17 cellular contexts compared by ENCODE assay signal in genomic region chr5:119078071-119078846, GRCh38. TPM values are rescaled to one million over a fixed set of nuclear protein-coding genes. Genes with fewer than 3 reads are reported as not detected.
DNase-seq lines count a peak whose midpoint lies in the region; ATAC-seq and TF ChIP-seq lines count a peak whose summit lies in the region.
"Had no signal": no experiment of that assay in that cellular context is flagged by ENCODE, and none has a peak within 500 bp of the region (broad histone marks: within the 10 kb centered on the region; RNA-seq: fewer than 3 reads in every experiment).

No MANE protein-coding gene starts in this region.

- no peaks in the 10 kb centered on the region for H3K4me1 ChIP-seq in trophoblast cell (ENCODE audit: control insufficient read depth in 1 of 2, insufficient read depth in 2 of 2, low read length in 2 of 2)

- no peak overlapping the region for H4K91ac ChIP-seq in trophoblast cell (ENCODE audit: low read depth, low read length)

- H3K27ac ChIP-seq in trophoblast cell (ENCODE audit: low read depth, low read length): no peak overlapping the region
- H3K27ac ChIP-seq: coronary artery, gastrocnemius medialis, pancreas had no signal

- H3K36me3 Mint-ChIP-seq in activated naive CD4-positive, alpha-beta T cell treated with anti-CD3 and anti-CD28 coated beads, Interleukin-2, amount 50 U/mL, for 24 hours: peaks cover 21% of the 10 kb centered on the region
- H3K36me3 Mint-ChIP-seq in activated naive CD8-positive, alpha-beta T cell treated with anti-CD3 and anti-CD28 coated beads, Interleukin-2, amount 50 U/mL, for 24 hours (ENCODE audit: low read depth): peaks cover 6% of the 10 kb centered on the region
- H3K36me3 Mint-ChIP-seq in type B pancreatic cell: peaks cover 4% of the 10 kb centered on the region

- peak overlapping the region; percentile 41 for H3K27ac Mint-ChIP-seq in activated naive CD4-positive, alpha-beta T cell treated with anti-CD3 and anti-CD28 coated beads, Interleukin-2, amount 50 U/mL, for 24 hours
- peak overlapping the region; percentile 75 for H3K27ac Mint-ChIP-seq in activated naive CD8-positive, alpha-beta T cell treated with anti-CD3 and anti-CD28 coated beads, Interleukin-2, amount 50 U/mL, for 24 hours
- no peak overlapping the region for H3K27ac Mint-ChIP-seq in stimulated activated naive CD8-positive, alpha-beta T cell treated with anti-CD3 and anti-CD28 coated beads, Interleukin-15, amount 100 ng/mL, for 72 hours
- no peak overlapping the region for H3K27ac Mint-ChIP-seq in type B pancreatic cell

- peak; percentile 23 for ATAC-seq in HG03432 (IDR thresholded peaks at IDR 0.05; ENCODE audit: unreplicated experiment)
- ATAC-seq in activated naive CD8-positive, alpha-beta T cell treated with anti-CD3 and anti-CD28 coated beads, Interleukin-2, amount 50 U/mL, for 24 hours: no peak
- no peak for ATAC-seq in stimulated activated naive CD8-positive, alpha-beta T cell treated with anti-CD3 and anti-CD28 coated beads, Interleukin-15, amount 100 ng/mL, for 72 hours
- ATAC-seq in HG03378 (IDR thresholded peaks at IDR 0.05; ENCODE audit: unreplicated experiment): no peak
- ATAC-seq: gastrocnemius medialis, pancreas had no signal

- no peaks in the 10 kb centered on the region for H3K36me3 ChIP-seq in trophoblast cell (ENCODE audit: control insufficient read depth in 1 of 2, insufficient read depth in 2 of 2, low read length in 2 of 2)
- H3K36me3 ChIP-seq: gastrocnemius medialis, pancreas had no signal

- H2AK5ac ChIP-seq in trophoblast cell (ENCODE audit: low read length): no peak overlapping the region

- H3K4me3 ChIP-seq in trophoblast cell (ENCODE audit: low read depth, low read length): no peak overlapping the region
- H3K4me3 ChIP-seq: coronary artery, gastrocnemius medialis, pancreas had no signal

- H3K9me3 ChIP-seq in trophoblast cell (ENCODE audit: insufficient read depth, low read depth, low read length): no peaks in the 10 kb centered on the region
- H3K9me3 ChIP-seq: gastrocnemius medialis, pancreas had no signal

- no peak overlapping the region for H3K4me3 Mint-ChIP-seq in activated naive CD4-positive, alpha-beta T cell treated with anti-CD3 and anti-CD28 coated beads, Interleukin-2, amount 50 U/mL, for 24 hours
- peak overlapping the region; percentile 48 for H3K4me3 Mint-ChIP-seq in activated naive CD8-positive, alpha-beta T cell treated with anti-CD3 and anti-CD28 coated beads, Interleukin-2, amount 50 U/mL, for 24 hours
- peak overlapping the region; percentile 36 to 47 for H3K4me3 Mint-ChIP-seq in stimulated activated naive CD8-positive, alpha-beta T cell treated with anti-CD3 and anti-CD28 coated beads, Interleukin-15, amount 100 ng/mL, for 72 hours
- no peak overlapping the region for H3K4me3 Mint-ChIP-seq in type B pancreatic cell
- H3K4me3 Mint-ChIP-seq: CD4-positive, CD25-positive, alpha-beta regulatory T cell had no signal

- no peak overlapping the region for H3K9ac ChIP-seq in trophoblast cell (ENCODE audit: low read length)

- no peak overlapping the region for H3K14ac ChIP-seq in trophoblast cell (ENCODE audit: low read length)

- H3K79me1 ChIP-seq in trophoblast cell (ENCODE audit: low read length): no peaks in the 10 kb centered on the region

- no peak for DNase-seq in activated naive CD4-positive, alpha-beta T cell treated with Interleukin-2 at 50 U/mL for 16 hours
- no peak for DNase-seq in activated naive CD8-positive, alpha-beta T cell treated with anti-CD3 and anti-CD28 coated beads, Interleukin-2, amount 50 U/mL, for 24 hours
- DNase-seq in stimulated activated naive CD8-positive, alpha-beta T cell treated with anti-CD3 and anti-CD28 coated beads, Interleukin-15, amount 100 ng/mL, for 72 hours: no peak
- DNase-seq in type B pancreatic cell (ENCODE audit: extremely low spot score, unreplicated experiment): no peak
- no peak for DNase-seq in trophoblast cell
- DNase-seq: ACHN; activated CD4-positive, alpha-beta T cell treated with anti-CD3 and anti-CD28 coated beads, Interleukin-2, amount 50 U/mL, for 48 hours; CD4-positive, CD25-positive, alpha-beta regulatory T cell; gastrocnemius medialis; MV-4-11; NCI-H2029 treated with DMSO at 0.1 percent for 48 hours; NCI-H510A treated with DMSO at 0.1 percent for 48 hours; pancreas had no signal

- H4K12ac ChIP-seq in trophoblast cell (ENCODE audit: low read depth, low read length): no peak overlapping the region

- H4K8ac ChIP-seq in trophoblast cell (ENCODE audit: low read depth, low read length): no peak overlapping the region

- peaks cover 63% of the 10 kb centered on the region for H3K4me1 Mint-ChIP-seq in activated naive CD4-positive, alpha-beta T cell treated with anti-CD3 and anti-CD28 coated beads, Interleukin-2, amount 50 U/mL, for 24 hours
- H3K4me1 Mint-ChIP-seq in activated naive CD8-positive, alpha-beta T cell treated with anti-CD3 and anti-CD28 coated beads, Interleukin-2, amount 50 U/mL, for 24 hours: peaks cover 63% of the 10 kb centered on the region
- peaks cover 58% of the 10 kb centered on the region for H3K4me1 Mint-ChIP-seq in stimulated activated naive CD8-positive, alpha-beta T cell treated with anti-CD3 and anti-CD28 coated beads, Interleukin-15, amount 100 ng/mL, for 72 hours
- peaks cover 30% of the 10 kb centered on the region for H3K4me1 Mint-ChIP-seq in type B pancreatic cell (ENCODE audit: unreplicated experiment)

- no peak overlapping the region for H3K4ac ChIP-seq in trophoblast cell (ENCODE audit: low read depth, low read length)

- H2BK120ac ChIP-seq in trophoblast cell (ENCODE audit: insufficient read depth, low read length, poor library complexity): no peak overlapping the region

- no peak overlapping the region for H3K23ac ChIP-seq in trophoblast cell (ENCODE audit: low read length)

- no peak overlapping the region for H3K18ac ChIP-seq in trophoblast cell (ENCODE audit: low read length)

- H3K27me3 ChIP-seq in trophoblast cell (ENCODE audit: insufficient read depth, low read length): no peaks in the 10 kb centered on the region
- H3K27me3 ChIP-seq: gastrocnemius medialis, pancreas had no signal

- H3K4me2 ChIP-seq in trophoblast cell (ENCODE audit: low read length): no peak overlapping the region

- H3K79me2 ChIP-seq in trophoblast cell (ENCODE audit: control insufficient read depth, insufficient read depth, low read length, poor library complexity): no peaks in the 10 kb centered on the region

- H3K9me3 Mint-ChIP-seq in activated naive CD4-positive, alpha-beta T cell treated with anti-CD3 and anti-CD28 coated beads, Interleukin-2, amount 50 U/mL, for 24 hours: no peaks in the 10 kb centered on the region
- H3K9me3 Mint-ChIP-seq in activated naive CD8-positive, alpha-beta T cell treated with anti-CD3 and anti-CD28 coated beads, Interleukin-2, amount 50 U/mL, for 24 hours: no peaks in the 10 kb centered on the region
- no peaks in the 10 kb centered on the region for H3K9me3 Mint-ChIP-seq in stimulated activated naive CD8-positive, alpha-beta T cell treated with anti-CD3 and anti-CD28 coated beads, Interleukin-15, amount 100 ng/mL, for 72 hours
- H3K9me3 Mint-ChIP-seq in type B pancreatic cell: no peaks in the 10 kb centered on the region
- H3K9me3 Mint-ChIP-seq: CD4-positive, CD25-positive, alpha-beta regulatory T cell had no signal

- H2BK5ac ChIP-seq in trophoblast cell (ENCODE audit: low read depth, low read length, poor library complexity): no peak overlapping the region

- TF ChIP-seq CTCF in type B pancreatic cell (conservative IDR thresholded peaks at IDR 0.05): no peak

- WGBS in trophoblast cell (ENCODE audit: extremely low coverage, insufficient coverage, insufficient read length): no CpG with 5 or more reads among the region's 1 CpG

- H2AFZ ChIP-seq in trophoblast cell (ENCODE audit: insufficient read depth, low read length, poor library complexity): no peak overlapping the region

- no peak overlapping the region for H2BK12ac ChIP-seq in trophoblast cell (ENCODE audit: low read length)

- no peaks in the 10 kb centered on the region for H3K27me3 Mint-ChIP-seq in activated naive CD4-positive, alpha-beta T cell treated with anti-CD3 and anti-CD28 coated beads, Interleukin-2, amount 50 U/mL, for 24 hours
- H3K27me3 Mint-ChIP-seq in activated naive CD8-positive, alpha-beta T cell treated with anti-CD3 and anti-CD28 coated beads, Interleukin-2, amount 50 U/mL, for 24 hours: no peaks in the 10 kb centered on the region
- no peaks in the 10 kb centered on the region for H3K27me3 Mint-ChIP-seq in stimulated activated naive CD8-positive, alpha-beta T cell treated with anti-CD3 and anti-CD28 coated beads, Interleukin-15, amount 100 ng/mL, for 72 hours
- no peaks in the 10 kb centered on the region for H3K27me3 Mint-ChIP-seq in type B pancreatic cell
- H3K27me3 Mint-ChIP-seq: CD4-positive, CD25-positive, alpha-beta regulatory T cell had no signal

RNA-seq across cellular contexts. Expression of gene DMXL1, which starts 7.4 kb away (rescaled TPM):
- total RNA-seq in type B pancreatic cell (ENCODE audit: low replicate concordance): 29.0 and 31.2 TPM in 2 replicates
- 13.8 and 15.1 TPM in 2 replicates for polyA plus RNA-seq in trophoblast cell (2013)

Comparison
In these comparisons a context has a peak if more than half of its experiments do, and no peak if none do; other contexts are left out.
1. H3K27ac Mint-ChIP-seq: peak in activated naive CD4-positive, alpha-beta T cell treated with anti-CD3 and anti-CD28 coated beads, Interleukin-2, amount 50 U/mL, for 24 hours (single experiment) and activated naive CD8-positive, alpha-beta T cell treated with anti-CD3 and anti-CD28 coated beads, Interleukin-2, amount 50 U/mL, for 24 hours (single experiment); none in stimulated activated naive CD8-positive, alpha-beta T cell treated with anti-CD3 and anti-CD28 coated beads, Interleukin-15, amount 100 ng/mL, for 72 hours (0 of 2) and type B pancreatic cell (single experiment).
2. H3K4me3 Mint-ChIP-seq: peak in activated naive CD8-positive, alpha-beta T cell treated with anti-CD3 and anti-CD28 coated beads, Interleukin-2, amount 50 U/mL, for 24 hours (single experiment) and stimulated activated naive CD8-positive, alpha-beta T cell treated with anti-CD3 and anti-CD28 coated beads, Interleukin-15, amount 100 ng/mL, for 72 hours (2 of 2); none in activated naive CD4-positive, alpha-beta T cell treated with anti-CD3 and anti-CD28 coated beads, Interleukin-2, amount 50 U/mL, for 24 hours (single experiment) and type B pancreatic cell (single experiment).